9 cellular contexts compared by ENCODE assay signal in genomic region chr12:132597333-132598283, GRCh38. TPM values are rescaled to one million over a fixed set of nuclear protein-coding genes. Genes with fewer than 3 reads are reported as not detected.
DNase-seq lines count a peak whose midpoint lies in the region; ATAC-seq and TF ChIP-seq lines count a peak whose summit lies in the region.
"Had no signal": no experiment of that assay in that cellular context is flagged by ENCODE, and none has a peak within 500 bp of the region (broad histone marks: within the 10 kb centered on the region; RNA-seq: fewer than 3 reads in every experiment).

No MANE protein-coding gene starts in this region.

- H3K27me3 Mint-ChIP-seq in activated CD4-positive, alpha-beta T cell treated with anti-CD3 and anti-CD28 coated beads, Interleukin-2, amount 10 ng/mL, durations not matched to agents 24 days and 14 days: peaks cover 40% of the 10 kb centered on the region

- no peak overlapping the region for H3K27ac Mint-ChIP-seq in activated CD4-positive, alpha-beta T cell treated with anti-CD3 and anti-CD28 coated beads, Interleukin-2, amount 10 ng/mL, durations not matched to agents 24 days and 14 days
- H3K27ac Mint-ChIP-seq: activated naive CD4-positive, alpha-beta T cell treated with anti-CD3 and anti-CD28 coated beads, Interleukin-2, amount 50 U/mL, for 72 hours had no signal

- H3K27ac ChIP-seq in effector memory CD4-positive, alpha-beta T cell (ENCODE audit: insufficient read depth, low read length, poor library complexity, severe bottlenecking): no peak overlapping the region
- H3K27ac ChIP-seq in neural cell (ENCODE audit: low read length): peak overlapping the region; percentile 77

- peak overlapping the region; percentile 65 for H3K4me3 Mint-ChIP-seq in activated CD4-positive, alpha-beta T cell treated with anti-CD3 and anti-CD28 coated beads, Interleukin-2, amount 10 ng/mL, durations not matched to agents 24 days and 14 days

- peak overlapping the region; percentile 78 for H2AFZ ChIP-seq in neural cell (ENCODE audit: low read depth, low read length)

- H3K4me1 Mint-ChIP-seq in activated CD4-positive, alpha-beta T cell treated with anti-CD3 and anti-CD28 coated beads, Interleukin-2, amount 10 ng/mL, durations not matched to agents 24 days and 14 days: peaks cover 14% of the 10 kb centered on the region

- intact Hi-C loops in activated CD4-positive, alpha-beta T cell treated with anti-CD3 and anti-CD28 coated beads, Interleukin-2, amount 10 ng/mL, durations not matched to agents 24 days and 14 days (cut with micrococcal nuclease): no loop called here

- H3F3A ChIP-seq in neural cell (ENCODE audit: insufficient read depth, low read length, poor library complexity, severe bottlenecking): peaks cover 4% of the 10 kb centered on the region

- H4K20me1 ChIP-seq in neural cell (ENCODE audit: insufficient read depth): no peaks in the 10 kb centered on the region

- no peak for DNase-seq in activated CD4-positive, alpha-beta T cell treated with anti-CD3 and anti-CD28 coated beads, Interleukin-2, amount 10 ng/mL, durations not matched to agents 24 days and 14 days
- no peak for DNase-seq in activated CD4-positive, alpha-beta T cell treated with anti-CD3 and anti-CD28 coated beads for 48 hours
- DNase-seq in OCI-M1 (lab: John Stamatoyannopoulos, UW) (peak; percentile 46), NK-92 (lab: John Stamatoyannopoulos, UW; ENCODE audit: unreplicated experiment) (no peak)
- DNase-seq in effector memory CD4-positive, alpha-beta T cell: peak in 1 of 3 donors; percentile 21
- DNase-seq in activated CD8-positive, alpha-beta memory T cell treated with anti-CD3 and anti-CD28 coated beads, Interleukin-2, amount 50 U/mL, for 4 hours: no peak

- no peaks in the 10 kb centered on the region for H3K9me3 Mint-ChIP-seq in activated CD4-positive, alpha-beta T cell treated with anti-CD3 and anti-CD28 coated beads, Interleukin-2, amount 10 ng/mL, durations not matched to agents 24 days and 14 days
- H3K9me3 Mint-ChIP-seq: activated naive CD4-positive, alpha-beta T cell treated with anti-CD3 and anti-CD28 coated beads, Interleukin-2, amount 50 U/mL, for 72 hours had no signal

- H3K9me3 ChIP-seq in effector memory CD4-positive, alpha-beta T cell (ENCODE audit: control insufficient read depth, low read length): no peaks in the 10 kb centered on the region
- H3K9me3 ChIP-seq in neural cell (ENCODE audit: low read length): no peaks in the 10 kb centered on the region

- TF ChIP-seq RAD21 in neural cell (conservative IDR thresholded peaks at IDR 0.05): no peak

- no peak for TF ChIP-seq CTCF in neural cell (IDR thresholded peaks at IDR 0.05; ENCODE audit: poor library complexity, severe bottlenecking)

- no peaks in the 10 kb centered on the region for H3K36me3 ChIP-seq in effector memory CD4-positive, alpha-beta T cell (ENCODE audit: control insufficient read depth, insufficient read depth, low read length)
- no peaks in the 10 kb centered on the region for H3K36me3 ChIP-seq in neural cell (ENCODE audit: insufficient read depth, low read length)

- H3K4me2 ChIP-seq in neural cell (ENCODE audit: low read length): peak overlapping the region; percentile 67

- no peaks in the 10 kb centered on the region for H3K27me3 ChIP-seq in effector memory CD4-positive, alpha-beta T cell (replicated peaks; ENCODE audit: control insufficient read depth, insufficient read depth, low read length, poor library complexity, severe bottlenecking)
- no peaks in the 10 kb centered on the region for H3K27me3 ChIP-seq in neural cell (ENCODE audit: insufficient read depth, low read depth, low read length)

- ATAC-seq in HG03520 (IDR thresholded peaks at IDR 0.05; ENCODE audit: unreplicated experiment): no peak

- peak overlapping the region; percentile 68 for H3K9ac ChIP-seq in neural cell (ENCODE audit: low read length)

- no peak for TF ChIP-seq EP300 in neural cell (conservative IDR thresholded peaks at IDR 0.05; ENCODE audit: poor library complexity, severe bottlenecking)

- H3K4me3 ChIP-seq in effector memory CD4-positive, alpha-beta T cell (ENCODE audit: insufficient read depth, low read depth, low read length, poor library complexity, severe bottlenecking): peak overlapping the region; percentile 57
- peak overlapping the region; percentile 71 for H3K4me3 ChIP-seq in neural cell (ENCODE audit: low read length)

- H3K36me3 Mint-ChIP-seq in activated CD4-positive, alpha-beta T cell treated with anti-CD3 and anti-CD28 coated beads, Interleukin-2, amount 10 ng/mL, durations not matched to agents 24 days and 14 days (ENCODE audit: low read depth): no peaks in the 10 kb centered on the region

- H3K4me1 ChIP-seq in effector memory CD4-positive, alpha-beta T cell (ENCODE audit: control insufficient read depth, insufficient read depth, low read length, poor library complexity, severe bottlenecking): peaks cover 22% of the 10 kb centered on the region

- H3K79me2 ChIP-seq in neural cell (replicated peaks; ENCODE audit: insufficient read depth, low read length): no peaks in the 10 kb centered on the region

- H3K9me2 ChIP-seq in neural cell (ENCODE audit: insufficient read depth, low read length): no peaks in the 10 kb centered on the region

TF ChIP-seq in neural cell, 6 proteins besides CTCF, POLR2A, EP300 and RAD21:
- no peak for TF ChIP-seq SMC3 (conservative IDR thresholded peaks at IDR 0.05; ENCODE audit: poor library complexity)
- peak; percentile 7 for TF ChIP-seq POLR2AphosphoS5 (IDR thresholded peaks at IDR 0.05)
- TF ChIP-seq EZH2 (IDR thresholded peaks at IDR 0.05; ENCODE audit: borderline replicate concordance, insufficient read depth, low read length, poor library complexity, severe bottlenecking): no peak
- TF ChIP-seq MXI1 (conservative IDR thresholded peaks at IDR 0.05; ENCODE audit: poor library complexity, severe bottlenecking): peak; percentile 23

RNA-seq across cellular contexts. Expression of gene LRCOL1, which starts 12.8 kb away (rescaled TPM):
- not detected in 2 replicates for total RNA-seq in activated CD4-positive, alpha-beta T cell treated with anti-CD3 and anti-CD28 coated beads, Interleukin-2, amount 10 ng/mL, durations not matched to agents 24 days and 14 days
- not detected in 2 replicates for polyA plus RNA-seq in neural cell
- not detected in 2 replicates for polyA minus RNA-seq in neural cell
- total RNA-seq: activated naive CD4-positive, alpha-beta T cell treated with anti-CD3 and anti-CD28 coated beads, Interleukin-2, amount 50 U/mL, for 72 hours had no signal

RNA-seq across cellular contexts. Expression of gene P2RX2, which starts 21.0 kb away (rescaled TPM):
- total RNA-seq in activated CD4-positive, alpha-beta T cell treated with anti-CD3 and anti-CD28 coated beads, Interleukin-2, amount 10 ng/mL, durations not matched to agents 24 days and 14 days: not detected in 2 replicates
- polyA plus RNA-seq in neural cell: not detected in 2 replicates
- polyA minus RNA-seq in neural cell: not detected in 2 replicates
- total RNA-seq: activated naive CD4-positive, alpha-beta T cell treated with anti-CD3 and anti-CD28 coated beads, Interleukin-2, amount 50 U/mL, for 72 hours had no signal
